ENCODE assay signal across 13 cellular contexts in genomic region chr13:75986818-75987217, GRCh38.
DNase-seq lines count a peak whose midpoint lies in the region; ATAC-seq and TF ChIP-seq lines count a peak whose summit lies in the region.
"Had no signal": no experiment of that assay in that cellular context is flagged by ENCODE, and none has a peak within 500 bp of the region (broad histone marks: within the 10 kb centered on the region; RNA-seq: fewer than 3 reads in every experiment).

No MANE protein-coding gene starts in this region.

- no peaks in the 10 kb centered on the region for H3K36me3 Mint-ChIP-seq in HFFc6 (ENCODE audit: low read depth)

- H3K9me3 Mint-ChIP-seq in HFFc6, result no peaks in the 10 kb centered on the region
- H3K9me3 Mint-ChIP-seq: activated CD4-positive, alpha-beta T cell treated with anti-CD3 and anti-CD28 coated beads, Interleukin-2, amount 10 ng/mL, durations not matched to agents 7 days and 5 days; activated naive CD8-positive, alpha-beta T cell treated with anti-CD3 and anti-CD28 coated beads, Interleukin-2, amount 50 U/mL, for 24 hours had no signal

- H3K4me1 Mint-ChIP-seq in HFFc6 (ENCODE audit: low read depth), result no peaks in the 10 kb centered on the region
- H3K4me1 Mint-ChIP-seq: activated CD4-positive, alpha-beta T cell treated with anti-CD3 and anti-CD28 coated beads, Interleukin-2, amount 10 ng/mL, durations not matched to agents 7 days and 5 days; activated naive CD8-positive, alpha-beta T cell treated with anti-CD3 and anti-CD28 coated beads, Interleukin-2, amount 50 U/mL, for 24 hours had no signal

- H3K27ac Mint-ChIP-seq in HFFc6, result no peak overlapping the region
- H3K27ac Mint-ChIP-seq: activated CD4-positive, alpha-beta T cell treated with anti-CD3 and anti-CD28 coated beads, Interleukin-2, amount 10 ng/mL, durations not matched to agents 7 days and 5 days; activated naive CD8-positive, alpha-beta T cell treated with anti-CD3 and anti-CD28 coated beads, Interleukin-2, amount 50 U/mL, for 24 hours had no signal

- TF ChIP-seq CTCF in GM12865 (IDR thresholded peaks at IDR 0.05; ENCODE audit: insufficient read depth, low read depth, low read length, missing control alignments) (no peak), HFFc6 (IDR thresholded peaks at IDR 0.05) (no peak)

- ATAC-seq in GM19351 (IDR thresholded peaks at IDR 0.05; ENCODE audit: unreplicated experiment) (peak; percentile 99), HG02763 (IDR thresholded peaks at IDR 0.05; ENCODE audit: unreplicated experiment) (peak; percentile 88), HG03469 (IDR thresholded peaks at IDR 0.05; ENCODE audit: unreplicated experiment) (peak; percentile 100)
- ATAC-seq: activated naive CD8-positive, alpha-beta T cell treated with anti-CD3 and anti-CD28 coated beads, Interleukin-2, amount 50 U/mL, for 24 hours; sciatic nerve had no signal

- no peak overlapping the region for H3K4me3 ChIP-seq in GM12865 (ENCODE audit: low read depth, low read length)

- peak; percentile 51 for DNase-seq in GM12865 (ENCODE audit: low read depth)
- no peak for DNase-seq in DMS53 (lab: John Stamatoyannopoulos, UW)
- no peak for DNase-seq in HFFc6
- DNase-seq in HuH-7 (ENCODE audit: low spot score), result no peak
- no peak for DNase-seq in activated CD8-positive, alpha-beta memory T cell treated with anti-CD3 and anti-CD28 coated beads for 24 hours
- DNase-seq: activated CD4-positive, alpha-beta T cell treated with anti-CD3 and anti-CD28 coated beads, Interleukin-2, amount 10 ng/mL, durations not matched to agents 7 days and 5 days; activated naive CD8-positive, alpha-beta T cell treated with anti-CD3 and anti-CD28 coated beads, Interleukin-2, amount 50 U/mL, for 24 hours; NCI-H2081 treated with DMSO at 0.1 percent for 48 hours; Right ventricle myocardium superior had no signal

- H3K27me3 Mint-ChIP-seq in HFFc6 (ENCODE audit: insufficient read depth), result no peaks in the 10 kb centered on the region
- H3K27me3 Mint-ChIP-seq: activated CD4-positive, alpha-beta T cell treated with anti-CD3 and anti-CD28 coated beads, Interleukin-2, amount 10 ng/mL, durations not matched to agents 7 days and 5 days; activated naive CD8-positive, alpha-beta T cell treated with anti-CD3 and anti-CD28 coated beads, Interleukin-2, amount 50 U/mL, for 24 hours had no signal

- H3K4me3 Mint-ChIP-seq in HFFc6, result no peak overlapping the region
- H3K4me3 Mint-ChIP-seq: activated CD4-positive, alpha-beta T cell treated with anti-CD3 and anti-CD28 coated beads, Interleukin-2, amount 10 ng/mL, durations not matched to agents 7 days and 5 days; activated naive CD8-positive, alpha-beta T cell treated with anti-CD3 and anti-CD28 coated beads, Interleukin-2, amount 50 U/mL, for 24 hours had no signal
